24 cellular contexts compared by ENCODE assay signal in genomic region chr1:76278711-76279386, GRCh38.
DNase-seq lines count a peak whose midpoint lies in the region; ATAC-seq, FAIRE-seq and TF ChIP-seq lines count a peak whose summit lies in the region.
"Had no signal": no experiment of that assay in that cellular context is flagged by ENCODE, and none has a peak within 500 bp of the region (broad histone marks: within the 10 kb centered on the region; RNA-seq: fewer than 3 reads in every experiment).

No MANE protein-coding gene starts in this region.

- no TSS peak for BruUV-seq in endothelial cell of umbilical vein (replicated peaks; lab: Mats Ljungman, UMichigan)

- POLR2A ChIA-PET in endothelial cell of umbilical vein (lab: Charles Lee), result no interaction called here

- dilution Hi-C loops in endothelial cell of umbilical vein (cut with MboI; ENCODE audit: extremely low pct_ligation_motif_present, low sequenced_read_pairs), result no loop called here

- FAIRE-seq in endothelial cell of umbilical vein (lab: Jason Lieb, UNC), result peak; percentile 44
- no peak for FAIRE-seq in small intestine (lab: Jason Lieb, UNC)
- FAIRE-seq: GM12878, H1 had no signal

- H3K9me3 ChIP-seq in BE2C, result no peaks in the 10 kb centered on the region
- H3K9me3 ChIP-seq in endothelial cell of umbilical vein (replicated peaks; ENCODE audit: control insufficient read depth, insufficient read depth, low read length), result no peaks in the 10 kb centered on the region
- no peaks in the 10 kb centered on the region for H3K9me3 ChIP-seq in parathyroid adenoma (ENCODE audit: control insufficient read depth, low read length)
- no peaks in the 10 kb centered on the region for H3K9me3 ChIP-seq in small intestine (ENCODE audit: control insufficient read depth, low read depth)
- H3K9me3 ChIP-seq: esophagus squamous epithelium, lower lobe of right lung, uterus had no signal

- H2AFZ ChIP-seq in endothelial cell of umbilical vein (ENCODE audit: low read depth, low read length), result no peak overlapping the region
- peak overlapping the region; percentile 86 for H2AFZ ChIP-seq in parathyroid adenoma

- no peak overlapping the region for H3K27ac ChIP-seq in endothelial cell of umbilical vein (ENCODE audit: insufficient read depth, low read depth, low read length)
- peak overlapping the region; percentile 95 for H3K27ac ChIP-seq in parathyroid adenoma
- no peak overlapping the region for H3K27ac ChIP-seq in small intestine (ENCODE audit: low read depth in 1 of 2, low read length in 1 of 2)
- H3K27ac ChIP-seq: esophagus squamous epithelium, HL-60, lower lobe of right lung, uterus had no signal

- DNase-seq in BE2C (no peak), endothelial cell of umbilical vein (ENCODE audit: low read depth, low spot score) (no peak), small intestine (no peak), DMS114 treated with DMSO at 0.1 percent for 48 hours (lab: John Stamatoyannopoulos, UW; ENCODE audit: unreplicated experiment) (no peak), superior temporal gyrus (ENCODE audit: extremely low spot score) (no peak)
- DNase-seq: ACHN; activated CD4-positive, CD25-positive, alpha-beta regulatory T cell treated with anti-CD3 and anti-CD28 coated beads, Interleukin-2, amount 50 U/mL, for 72 hours; activated CD8-positive, alpha-beta memory T cell treated with anti-CD3 and anti-CD28 coated beads, Interleukin-2, amount 10 ng/mL, durations not matched to agents 7 days and 5 days; activated naive CD8-positive, alpha-beta T cell treated with anti-CD3 and anti-CD28 coated beads for 36 hours; esophagus squamous epithelium; immature natural killer cell; lower lobe of right lung; NCI-H1694 treated with DMSO at 0.1 percent for 48 hours; NCI-H446 treated with DMSO at 0.1 percent for 48 hours; NK-92 treated with Interleukin-12 subunit alpha and Interleukin-12 subunit beta, amount 100 ng/mL, for 24 hours; RPMI8226; stimulated activated CD4-positive, alpha-beta T cell treated with anti-CD3 and anti-CD28 coated beads, Interleukin-2, amount 100 ng/mL, for 24 hours; uterus had no signal

- WGBS in small intestine, 3 donors, result 85 to 86% (median 86%) methylated on average over 9 of the region's 9 CpGs

- H3K9ac ChIP-seq in endothelial cell of umbilical vein (replicated peaks; ENCODE audit: extremely low read depth, insufficient read depth, low read length) (no peak overlapping the region), parathyroid adenoma (no peak overlapping the region)

- H3K79me2 ChIP-seq in endothelial cell of umbilical vein (ENCODE audit: control insufficient read depth, insufficient read depth, low read length) (no peaks in the 10 kb centered on the region), parathyroid adenoma (no peaks in the 10 kb centered on the region)

- H3K27me3 ChIP-seq in BE2C (no peaks in the 10 kb centered on the region), endothelial cell of umbilical vein (ENCODE audit: control insufficient read depth in 2 of 2, insufficient read depth in 2 of 2, low read length in 2 of 2) (no peaks in the 10 kb centered on the region), parathyroid adenoma (ENCODE audit: control insufficient read depth, insufficient read depth, low read length) (no peaks in the 10 kb centered on the region), small intestine (ENCODE audit: control insufficient read depth in 2 of 2, insufficient read depth in 2 of 2, low read length in 2 of 2) (no peaks in the 10 kb centered on the region)
- H3K27me3 ChIP-seq: esophagus squamous epithelium, uterus had no signal

- no peak for TF ChIP-seq POLR2A in endothelial cell of umbilical vein (IDR thresholded peaks at IDR 0.05; ENCODE audit: low read depth, low read length)

- TF ChIP-seq CTCF in BE2C (IDR thresholded peaks at IDR 0.05; ENCODE audit: low read depth, low read length), result no peak
- no peak for TF ChIP-seq CTCF in endothelial cell of umbilical vein (IDR thresholded peaks at IDR 0.05; ENCODE audit: extremely low read depth in 1 of 2, insufficient read depth in 1 of 2, low read depth in 1 of 2, low read length in 2 of 2)
- TF ChIP-seq CTCF in parathyroid adenoma (IDR thresholded peaks at IDR 0.05), result no peak

- no peaks in the 10 kb centered on the region for H4K20me1 ChIP-seq in endothelial cell of umbilical vein (replicated peaks; ENCODE audit: control insufficient read depth, extremely low read depth, insufficient read depth, low read length)

- peak overlapping the region; percentile 5; the same call in 1 of the 2 replicates for H3K4me3 ChIP-seq in BE2C (ENCODE audit: low read depth, low read length)
- no peak overlapping the region for H3K4me3 ChIP-seq in endothelial cell of umbilical vein (replicated peaks in 1 of 3; ENCODE audit: insufficient read depth in 1 of 3, low read depth in 1 of 3, low read length in 3 of 3)
- peak overlapping the region; percentile 33 for H3K4me3 ChIP-seq in parathyroid adenoma (ENCODE audit: low read depth, low read length)
- no peak overlapping the region for H3K4me3 ChIP-seq in small intestine (ENCODE audit: low read depth in 1 of 2, low read length in 2 of 2)
- H3K4me3 ChIP-seq: esophagus squamous epithelium, GM12878, lower lobe of right lung, uterus had no signal

- no peaks in the 10 kb centered on the region for H3K9me1 ChIP-seq in endothelial cell of umbilical vein (replicated peaks; ENCODE audit: control insufficient read depth, extremely low read depth, insufficient read depth, low read length)

- H3K4me1 ChIP-seq in BE2C (no peaks in the 10 kb centered on the region; the same call in none of the 2 replicates), endothelial cell of umbilical vein (ENCODE audit: control insufficient read depth, extremely low read depth, insufficient read depth, low read length) (no peaks in the 10 kb centered on the region), parathyroid adenoma (peaks cover 15% of the 10 kb centered on the region), small intestine (ENCODE audit: control insufficient read depth in 2 of 2, insufficient read depth in 1 of 2, low read depth in 1 of 2, low read length in 1 of 2) (no peaks in the 10 kb centered on the region)
- H3K4me1 ChIP-seq: esophagus squamous epithelium, lower lobe of right lung, uterus had no signal

- CTCF ChIA-PET in endothelial cell of umbilical vein (lab: Charles Lee), result interaction anchor here (0.7 kb wide), 1 partner anchor 8 kb away, joined by 3 read pairs; no protein-coding TSS in a partner anchor

- H3K4me2 ChIP-seq in endothelial cell of umbilical vein (ENCODE audit: insufficient read depth, low read length), result no peak overlapping the region
- peak overlapping the region; percentile 63 for H3K4me2 ChIP-seq in parathyroid adenoma (ENCODE audit: low read length)

- no peaks in the 10 kb centered on the region for H3K36me3 ChIP-seq in BE2C
- no peaks in the 10 kb centered on the region for H3K36me3 ChIP-seq in endothelial cell of umbilical vein (ENCODE audit: control insufficient read depth in 2 of 2, extremely low read depth in 1 of 2, insufficient read depth in 2 of 2, low read length in 2 of 2)
- no peaks in the 10 kb centered on the region for H3K36me3 ChIP-seq in parathyroid adenoma (ENCODE audit: control insufficient read depth, insufficient read depth, low read length)
- H3K36me3 ChIP-seq in small intestine (ENCODE audit: control insufficient read depth in 2 of 2, insufficient read depth in 2 of 2, low read length in 2 of 2), result no peaks in the 10 kb centered on the region
- H3K36me3 ChIP-seq: esophagus squamous epithelium, lower lobe of right lung, uterus had no signal

- intact Hi-C loops in endothelial cell of umbilical vein (cut with micrococcal nuclease), result no loop called here

- ATAC-seq in SK-N-SH treated with all-trans-retinoic acid at 6 μM for 48 hours (peak; percentile 84), HG03439 (IDR thresholded peaks at IDR 0.05; ENCODE audit: unreplicated experiment) (no peak)
- ATAC-seq: activated CD8-positive, alpha-beta memory T cell treated with anti-CD3 and anti-CD28 coated beads, Interleukin-2, amount 10 ng/mL, durations not matched to agents 7 days and 5 days; GM12878; lower lobe of right lung had no signal

TF ChIP-seq in SK-N-SH treated with all-trans-retinoic acid at 6 μM for 48 hours, 23 proteins besides CTCF, POLR2A, EP300 and RAD21 (continues in another document):
- no peak for TF ChIP-seq ZFP30 (CRISPR knock-in tag; IDR thresholded peaks at IDR 0.05)
- no peak for TF ChIP-seq ISL1 (CRISPR knock-in tag; IDR thresholded peaks at IDR 0.05)
- TF ChIP-seq ZNF565 (CRISPR knock-in tag; conservative IDR thresholded peaks at IDR 0.05; ENCODE audit: low read depth), result no peak
- no peak for TF ChIP-seq TCF4 (CRISPR knock-in tag; IDR thresholded peaks at IDR 0.05; ENCODE audit: borderline replicate concordance)

TF ChIP-seq in endothelial cell of umbilical vein, 7 proteins besides CTCF, POLR2A, EP300 and RAD21:
- TF ChIP-seq JUN (IDR thresholded peaks at IDR 0.05; ENCODE audit: borderline replicate concordance, insufficient read depth, insufficient read length, low read depth) (no peak), POLR2AphosphoS5 (IDR thresholded peaks at IDR 0.05; ENCODE audit: insufficient read depth, low read depth, low read length) (no peak)

Comparison
In these comparisons a context has a peak if more than half of its experiments do, and no peak if none do; other contexts are left out.
1. H3K4me3 ChIP-seq: peak in BE2C (single experiment) and parathyroid adenoma (single experiment); none in endothelial cell of umbilical vein (0 of 3) and small intestine (0 of 2).